Comparison of ENCODE assay signal across 1 cellular context in genomic region chr6:125302840-125303511, GRCh38.
TF ChIP-seq lines count a peak whose summit lies in the region.

No MANE protein-coding gene starts in this region.

TF ChIP-seq in SK-N-SH, 30 proteins besides CTCF, POLR2A, EP300 and RAD21 (continued from another document):
- TF ChIP-seq MAX (IDR thresholded peaks at IDR 0.05; ENCODE audit: low read depth), result no peak
- no peak for TF ChIP-seq SMC3 (IDR thresholded peaks at IDR 0.05; ENCODE audit: low read depth, low read length)
- TF ChIP-seq POLR2AphosphoS5 (IDR thresholded peaks at IDR 0.05; ENCODE audit: low read depth, low read length), result no peak
- TF ChIP-seq PBX3 (IDR thresholded peaks at IDR 0.05), result no peak
- no peak for TF ChIP-seq FOSL2 (IDR thresholded peaks at IDR 0.05; ENCODE audit: borderline replicate concordance, low read depth)
- TF ChIP-seq IRF3 (IDR thresholded peaks at IDR 0.05; ENCODE audit: low read depth, low read length), result no peak
- TF ChIP-seq TEAD4 (IDR thresholded peaks at IDR 0.05; ENCODE audit: borderline replicate concordance, insufficient read depth), result no peak
- no peak for TF ChIP-seq EZH2phosphoT487 (IDR thresholded peaks at IDR 0.05; ENCODE audit: borderline replicate concordance, low read depth)
- no peak for TF ChIP-seq FOXJ3 (CRISPR knock-in tag; IDR thresholded peaks at IDR 0.05)
- TF ChIP-seq MXI1 (IDR thresholded peaks at IDR 0.05; ENCODE audit: low read depth, low read length), result no peak
